8 cellular contexts compared by ENCODE assay signal in the genomic region with DNA sequence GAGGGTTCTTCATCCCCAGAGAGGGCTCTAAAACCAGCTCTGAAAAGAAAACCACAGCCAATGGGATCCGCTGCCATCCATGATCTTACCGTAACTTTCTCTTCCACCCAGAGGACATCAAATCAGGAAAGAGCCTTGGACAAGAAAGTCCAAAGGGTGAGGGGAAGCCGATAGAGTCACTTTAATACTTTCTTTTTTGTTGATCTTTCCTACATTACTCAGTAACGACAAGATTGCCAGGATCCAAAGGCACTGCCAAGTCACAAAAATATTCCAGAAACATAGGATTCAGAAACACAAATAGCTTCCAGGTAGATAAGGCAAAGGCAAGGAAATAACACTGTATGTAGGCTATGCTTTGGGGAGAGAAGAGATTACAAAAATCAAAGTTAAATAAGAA. TPM values are rescaled to one million over a fixed set of nuclear protein-coding genes. Genes with fewer than 3 reads are reported as not detected.
"Had no signal": no experiment of that assay in that cellular context is flagged by ENCODE, and none has a peak within 500 bp of the region (broad histone marks: within the 10 kb centered on the region; RNA-seq: fewer than 3 reads in every experiment).

No MANE protein-coding gene starts in this region.

RNA-seq across cellular contexts. Expression of a gene that starts 17.0 kb away (rescaled TPM):
- total RNA-seq: activated B cell treated with CpG ODN at 0.5 μM for 24 hours; activated CD4-positive, alpha-beta memory T cell treated with anti-CD3 and anti-CD28 coated beads for 36 hours; activated CD4-positive, alpha-beta memory T cell treated with anti-CD3 and anti-CD28 coated beads, Interleukin-2, amount 10 ng/mL, durations not matched to agents 7 days and 5 days; activated CD4-positive, alpha-beta T cell treated with anti-CD3 and anti-CD28 coated beads, Interleukin-2, amount 10 ng/mL, durations not matched to agents 24 days and 14 days; activated CD8-positive, alpha-beta T cell treated with anti-CD3 and anti-CD28 coated beads for 36 hours; activated CD8-positive, alpha-beta T cell treated with anti-CD3 and anti-CD28 coated beads, Interleukin-2, amount 10 ng/mL, durations not matched to agents 7 days and 5 days; T-helper 17 cell; WTC11 had no signal
